Comparison of ENCODE assay signal across 10 cellular contexts in genomic region chr1:8426996-8427395, GRCh38.
DNase-seq lines count a peak whose midpoint lies in the region; ATAC-seq and TF ChIP-seq lines count a peak whose summit lies in the region.
"Had no signal": no experiment of that assay in that cellular context is flagged by ENCODE, and none has a peak within 500 bp of the region (broad histone marks: within the 10 kb centered on the region; RNA-seq: fewer than 3 reads in every experiment).

No MANE protein-coding gene starts in this region.

- in situ Hi-C loops in gastrocnemius medialis (cut with MboI; ENCODE audit: low sequenced_read_pairs in 4 of 4): no loop called here

- peak overlapping the region; percentile 79 for H3K27ac Mint-ChIP-seq in activated T-helper 17 cell treated with anti-CD3 and anti-CD28 coated beads, Interleukin-2, amount 50 U/mL, for 72 hours

- peaks cover 52% of the 10 kb centered on the region for H3K4me1 Mint-ChIP-seq in activated T-helper 17 cell treated with anti-CD3 and anti-CD28 coated beads, Interleukin-2, amount 50 U/mL, for 72 hours

- peak overlapping the region; percentile 91 to 100 (median 96) for H3K27ac ChIP-seq in gastrocnemius medialis
- H3K27ac ChIP-seq in SJCRH30: no peak overlapping the region

- H3K27me3 ChIP-seq in gastrocnemius medialis: no peaks in the 10 kb centered on the region
- no peaks in the 10 kb centered on the region for H3K27me3 ChIP-seq in SJCRH30
- H3K27me3 ChIP-seq: adrenal gland had no signal

- no peak for TF ChIP-seq POLR2A in gastrocnemius medialis (IDR thresholded peaks at IDR 0.05)

- H3K4me3 Mint-ChIP-seq in activated T-helper 17 cell treated with anti-CD3 and anti-CD28 coated beads, Interleukin-2, amount 50 U/mL, for 72 hours: peak overlapping the region; percentile 49

- no peaks in the 10 kb centered on the region for H3K36me3 Mint-ChIP-seq in activated T-helper 17 cell treated with anti-CD3 and anti-CD28 coated beads, Interleukin-2, amount 50 U/mL, for 72 hours (ENCODE audit: low read depth)

- ATAC-seq in GM18907 (IDR thresholded peaks at IDR 0.05; ENCODE audit: unreplicated experiment) (peak; percentile 3), HG02943 (IDR thresholded peaks at IDR 0.05; ENCODE audit: low read depth, unreplicated experiment) (peak; percentile 14), gastrocnemius medialis (no peak), GM21367 (IDR thresholded peaks at IDR 0.05; ENCODE audit: unreplicated experiment) (no peak)
- ATAC-seq in activated T-helper 17 cell treated with anti-CD3 and anti-CD28 coated beads, Interleukin-2, amount 50 U/mL, for 72 hours (replicated peaks): no peak

- no peak for TF ChIP-seq CTCF in gastrocnemius medialis (IDR thresholded peaks at IDR 0.05 in 4 of 5, conservative IDR thresholded peaks at IDR 0.05 in 1 of 5)

- no peaks in the 10 kb centered on the region for H3K9me3 Mint-ChIP-seq in activated T-helper 17 cell treated with anti-CD3 and anti-CD28 coated beads, Interleukin-2, amount 50 U/mL, for 72 hours

- H3K36me3 ChIP-seq in gastrocnemius medialis (no peaks in the 10 kb centered on the region), SJCRH30 (no peaks in the 10 kb centered on the region)
- H3K36me3 ChIP-seq: adrenal gland had no signal

- H3K4me1 ChIP-seq in gastrocnemius medialis (peaks cover 49 to 61% of the 10 kb centered on the region in 2 donors), SJCRH30 (peaks cover 15% of the 10 kb centered on the region)

- DNase-seq in gastrocnemius medialis (no peak), NCI-H187 treated with DMSO at 0.1 percent for 48 hours (lab: John Stamatoyannopoulos, UW) (no peak), pons (ENCODE audit: low spot score) (no peak), SJCRH30 (no peak)
- DNase-seq: adrenal gland, NCI-H82 had no signal

- no peaks in the 10 kb centered on the region for H3K9me3 ChIP-seq in gastrocnemius medialis
- H3K9me3 ChIP-seq in SJCRH30 (replicated peaks): no peaks in the 10 kb centered on the region
- H3K9me3 ChIP-seq: adrenal gland had no signal

- no peak overlapping the region for H3K4me3 ChIP-seq in gastrocnemius medialis
- no peak overlapping the region for H3K4me3 ChIP-seq in SJCRH30
- H3K4me3 ChIP-seq: adrenal gland had no signal

- intact Hi-C loops in gastrocnemius medialis (cut with DNase I; ENCODE audit: low total_unique reads): loop anchor here (10.0 kb wide), 2 partner anchors 808 to 1088 kb away; partner anchors contain the start of gene H6PD

- H3K27me3 Mint-ChIP-seq in activated T-helper 17 cell treated with anti-CD3 and anti-CD28 coated beads, Interleukin-2, amount 50 U/mL, for 72 hours: no peaks in the 10 kb centered on the region

Comparison
In these comparisons a context has a peak if more than half of its experiments do, and no peak if none do; other contexts are left out.
1. ATAC-seq: peak in GM18907 (single experiment) and HG02943 (single experiment); none in activated T-helper 17 cell treated with anti-CD3 and anti-CD28 coated beads, Interleukin-2, amount 50 U/mL, for 72 hours (single experiment), gastrocnemius medialis (0 of 2) and GM21367 (single experiment).